Comparison of ENCODE assay signal across 18 cellular contexts in the genomic region with DNA sequence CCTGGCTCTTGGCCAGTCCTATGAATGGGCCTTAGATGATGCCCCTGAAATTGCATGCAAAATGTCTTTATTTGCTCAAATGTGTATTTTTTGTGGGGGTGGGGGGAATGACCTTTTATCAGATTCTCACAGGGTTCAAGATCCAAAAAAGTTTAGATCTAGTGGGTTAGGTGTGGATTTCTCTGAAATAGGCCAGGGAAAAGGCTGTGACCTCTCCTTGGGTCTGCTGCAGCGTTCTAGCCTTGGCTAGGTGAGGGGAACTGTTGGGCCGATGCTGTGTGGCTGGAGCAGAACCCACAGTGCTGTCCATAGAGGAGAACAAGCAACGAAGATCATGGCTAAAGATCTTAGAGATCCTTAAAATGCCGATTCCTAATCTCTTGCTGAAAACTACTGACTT.
DNase-seq lines count a peak whose midpoint lies in the region; ATAC-seq, FAIRE-seq and TF ChIP-seq lines count a peak whose summit lies in the region.
"Had no signal": no experiment of that assay in that cellular context is flagged by ENCODE, and none has a peak within 500 bp of the region (broad histone marks: within the 10 kb centered on the region; RNA-seq: fewer than 3 reads in every experiment).

No MANE protein-coding gene starts in this region.

- H4K8ac ChIP-seq in mesendoderm (ENCODE audit: low read depth, low read length) = no peak overlapping the region

- no peak overlapping the region for H3K23ac ChIP-seq in mesendoderm (ENCODE audit: low read length)

- WGBS in right lobe of liver (ENCODE audit: insufficient coverage, low coverage, low lambda C conversion rate, missing lambda C conversion rate) = no CpG with 5 or more reads among the region's 4 CpGs
- WGBS in mesendoderm (ENCODE audit: extremely low coverage, insufficient coverage, low lambda C conversion rate) = no CpG with 5 or more reads among the region's 4 CpGs

- H3K4me1 ChIP-seq in right lobe of liver (peaks cover 0 to 9% (median 0%) of the 10 kb centered on the region in 4 donors), mesendoderm (ENCODE audit: control insufficient read depth, low read depth, low read length) (no peaks in the 10 kb centered on the region)

- no peak overlapping the region for H3K56ac ChIP-seq in mesendoderm (ENCODE audit: low read length)

- no peak for TF ChIP-seq POLR2A in right lobe of liver (IDR thresholded peaks at IDR 0.05)
- no peak for TF ChIP-seq POLR2A in H54 (IDR thresholded peaks at IDR 0.05; ENCODE audit: low read depth, low read length)

- H2BK15ac ChIP-seq in mesendoderm (replicated peaks; ENCODE audit: low read depth) = no peak overlapping the region

- no peaks in the 10 kb centered on the region for H3K27me3 Mint-ChIP-seq in activated naive CD4-positive, alpha-beta T cell treated with anti-CD3 and anti-CD28 coated beads, Interleukin-2, amount 50 U/mL, for 24 hours
- H3K27me3 Mint-ChIP-seq in WTC11 (ENCODE audit: low read depth) = no peaks in the 10 kb centered on the region
- H3K27me3 Mint-ChIP-seq in stimulated activated memory B cell treated with anti-CD40 and anti-IgM and Interleukin-4, amounts not matched to agents 10 μg/mL and 1 μg/mL and 100 μg/mL, for 72 hours = no peaks in the 10 kb centered on the region

- TF ChIP-seq CTCF in WTC11 (IDR thresholded peaks at IDR 0.05) (no peak), right lobe of liver (IDR thresholded peaks at IDR 0.05) (no peak)

- H3K79me2 ChIP-seq in mesendoderm (ENCODE audit: control insufficient read depth, insufficient read depth, low read length) = no peaks in the 10 kb centered on the region

- no peaks in the 10 kb centered on the region for H3K9me3 Mint-ChIP-seq in activated naive CD4-positive, alpha-beta T cell treated with anti-CD3 and anti-CD28 coated beads, Interleukin-2, amount 50 U/mL, for 24 hours
- no peaks in the 10 kb centered on the region for H3K9me3 Mint-ChIP-seq in WTC11
- H3K9me3 Mint-ChIP-seq in stimulated activated memory B cell treated with anti-CD40 and anti-IgM and Interleukin-4, amounts not matched to agents 10 μg/mL and 1 μg/mL and 100 μg/mL, for 72 hours = no peaks in the 10 kb centered on the region

- no peak overlapping the region for H3K9ac ChIP-seq in mesendoderm (ENCODE audit: low read length)
- H3K9ac ChIP-seq: GM23248 had no signal

- H3K27me3 ChIP-seq in right lobe of liver (no peaks in the 10 kb centered on the region), mesendoderm (ENCODE audit: insufficient read depth, low read length, poor library complexity) (no peaks in the 10 kb centered on the region)

- intact Hi-C loops in right lobe of liver (cut with DNase I) = no loop called here

- no peak overlapping the region for H3K18ac ChIP-seq in mesendoderm (ENCODE audit: low read length)

- H4K5ac ChIP-seq in mesendoderm (ENCODE audit: low read length) = no peak overlapping the region

- H3K27ac Mint-ChIP-seq in activated naive CD4-positive, alpha-beta T cell treated with anti-CD3 and anti-CD28 coated beads, Interleukin-2, amount 50 U/mL, for 24 hours = peak overlapping the region; percentile 57
- H3K27ac Mint-ChIP-seq in WTC11 = peak overlapping the region; percentile 30; the same call in 1 of the 2 replicates
- peak overlapping the region; percentile 51 for H3K27ac Mint-ChIP-seq in stimulated activated memory B cell treated with anti-CD40 and anti-IgM and Interleukin-4, amounts not matched to agents 10 μg/mL and 1 μg/mL and 100 μg/mL, for 72 hours

- no peak overlapping the region for H2BK5ac ChIP-seq in mesendoderm (ENCODE audit: low read length)

- H3K36me3 ChIP-seq in right lobe of liver (peaks cover 0 to 35% (median 13%) of the 10 kb centered on the region in 4 donors), mesendoderm (ENCODE audit: control insufficient read depth, insufficient read depth, low read length) (peaks cover 2% of the 10 kb centered on the region)

- no peak overlapping the region for H2AK5ac ChIP-seq in mesendoderm (ENCODE audit: low read length)

- no peak overlapping the region for H3K4ac ChIP-seq in mesendoderm (ENCODE audit: low read depth, low read length)

- POLR2A ChIA-PET in WTC11 (lab: Charles Lee) = no interaction called here

- peaks cover 13% of the 10 kb centered on the region for H3K4me1 Mint-ChIP-seq in activated naive CD4-positive, alpha-beta T cell treated with anti-CD3 and anti-CD28 coated beads, Interleukin-2, amount 50 U/mL, for 24 hours
- peaks cover 15% of the 10 kb centered on the region for H3K4me1 Mint-ChIP-seq in WTC11
- no peaks in the 10 kb centered on the region for H3K4me1 Mint-ChIP-seq in stimulated activated memory B cell treated with anti-CD40 and anti-IgM and Interleukin-4, amounts not matched to agents 10 μg/mL and 1 μg/mL and 100 μg/mL, for 72 hours

- no peaks in the 10 kb centered on the region for H3K79me1 ChIP-seq in mesendoderm (ENCODE audit: low read length)

- ATAC-seq in WTC11 (no peak), right lobe of liver (peak; percentile 28 to 63 (median 46))
- ATAC-seq in stimulated activated memory B cell treated with anti-CD40 and anti-IgM and Interleukin-4, amounts not matched to agents 10 μg/mL and 1 μg/mL and 100 μg/mL, for 72 hours = no peak
- ATAC-seq: A549 had no signal

- no peak overlapping the region for H2BK120ac ChIP-seq in mesendoderm (ENCODE audit: low read depth, low read length)

- no peak overlapping the region for H3K4me2 ChIP-seq in mesendoderm (ENCODE audit: low read length)
- H3K4me2 ChIP-seq: A549 had no signal

- no peak for DNase-seq in activated naive CD4-positive, alpha-beta T cell treated with anti-CD3 and anti-CD28 coated beads, Interleukin-2, amount 50 U/mL, for 16 hours
- DNase-seq in WTC11 (ENCODE audit: low spot score) (no peak), right lobe of liver (no peak), caudate nucleus (lab: John Stamatoyannopoulos, UW) (no peak), H54 (ENCODE audit: insufficient read length, low spot score) (no peak), mesendoderm (no peak)
- DNase-seq: DMS79, GM23248, NCI-H1436, NCI-H2081, NCI-H524, OCI-M1, RPMI8226 had no signal

- CTCF ChIA-PET in WTC11 (lab: Charles Lee) = no interaction called here

- peaks cover 19% of the 10 kb centered on the region for H3K36me3 Mint-ChIP-seq in activated naive CD4-positive, alpha-beta T cell treated with anti-CD3 and anti-CD28 coated beads, Interleukin-2, amount 50 U/mL, for 24 hours
- peaks cover 43% of the 10 kb centered on the region for H3K36me3 Mint-ChIP-seq in WTC11
- peaks cover 74% of the 10 kb centered on the region for H3K36me3 Mint-ChIP-seq in stimulated activated memory B cell treated with anti-CD40 and anti-IgM and Interleukin-4, amounts not matched to agents 10 μg/mL and 1 μg/mL and 100 μg/mL, for 72 hours

- no peak for FAIRE-seq in H54 (lab: Jason Lieb, UNC)
- FAIRE-seq: A549, GM12891 had no signal

- no peak overlapping the region for H3K4me3 Mint-ChIP-seq in activated naive CD4-positive, alpha-beta T cell treated with anti-CD3 and anti-CD28 coated beads, Interleukin-2, amount 50 U/mL, for 24 hours
- H3K4me3 Mint-ChIP-seq in WTC11 = no peak overlapping the region
- H3K4me3 Mint-ChIP-seq in stimulated activated memory B cell treated with anti-CD40 and anti-IgM and Interleukin-4, amounts not matched to agents 10 μg/mL and 1 μg/mL and 100 μg/mL, for 72 hours = no peak overlapping the region

- H3K4me3 ChIP-seq in right lobe of liver = no peak overlapping the region
- no peak overlapping the region for H3K4me3 ChIP-seq in mesendoderm (ENCODE audit: low read length)
- H3K4me3 ChIP-seq: A549, GM23248 had no signal

- no peaks in the 10 kb centered on the region for H3K9me3 ChIP-seq in right lobe of liver
- H3K9me3 ChIP-seq: A549 had no signal

- H3K27ac ChIP-seq in right lobe of liver (no peak overlapping the region), caudate nucleus (ENCODE audit: low read depth, low read length) (no peak overlapping the region), mesendoderm (ENCODE audit: low read depth, low read length) (no peak overlapping the region)
- H3K27ac ChIP-seq: A549, C4-2B, GM23248 had no signal

TF ChIP-seq in WTC11, 78 proteins besides CTCF, POLR2A, EP300 and RAD21 (continues in another document):
- TF ChIP-seq, protein P1, sequence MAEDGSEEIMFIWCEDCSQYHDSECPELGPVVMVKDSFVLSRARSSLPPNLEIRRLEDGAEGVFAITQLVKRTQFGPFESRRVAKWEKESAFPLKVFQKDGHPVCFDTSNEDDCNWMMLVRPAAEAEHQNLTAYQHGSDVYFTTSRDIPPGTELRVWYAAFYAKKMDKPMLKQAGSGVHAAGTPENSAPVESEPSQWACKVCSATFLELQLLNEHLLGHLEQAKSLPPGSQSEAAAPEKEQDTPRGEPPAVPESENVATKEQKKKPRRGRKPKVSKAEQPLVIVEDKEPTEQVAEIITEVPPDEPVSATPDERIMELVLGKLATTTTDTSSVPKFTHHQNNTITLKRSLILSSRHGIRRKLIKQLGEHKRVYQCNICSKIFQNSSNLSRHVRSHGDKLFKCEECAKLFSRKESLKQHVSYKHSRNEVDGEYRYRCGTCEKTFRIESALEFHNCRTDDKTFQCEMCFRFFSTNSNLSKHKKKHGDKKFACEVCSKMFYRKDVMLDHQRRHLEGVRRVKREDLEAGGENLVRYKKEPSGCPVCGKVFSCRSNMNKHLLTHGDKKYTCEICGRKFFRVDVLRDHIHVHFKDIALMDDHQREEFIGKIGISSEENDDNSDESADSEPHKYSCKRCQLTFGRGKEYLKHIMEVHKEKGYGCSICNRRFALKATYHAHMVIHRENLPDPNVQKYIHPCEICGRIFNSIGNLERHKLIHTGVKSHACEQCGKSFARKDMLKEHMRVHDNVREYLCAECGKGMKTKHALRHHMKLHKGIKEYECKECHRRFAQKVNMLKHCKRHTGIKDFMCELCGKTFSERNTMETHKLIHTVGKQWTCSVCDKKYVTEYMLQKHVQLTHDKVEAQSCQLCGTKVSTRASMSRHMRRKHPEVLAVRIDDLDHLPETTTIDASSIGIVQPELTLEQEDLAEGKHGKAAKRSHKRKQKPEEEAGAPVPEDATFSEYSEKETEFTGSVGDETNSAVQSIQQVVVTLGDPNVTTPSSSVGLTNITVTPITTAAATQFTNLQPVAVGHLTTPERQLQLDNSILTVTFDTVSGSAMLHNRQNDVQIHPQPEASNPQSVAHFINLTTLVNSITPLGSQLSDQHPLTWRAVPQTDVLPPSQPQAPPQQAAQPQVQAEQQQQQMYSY (CRISPR knock-in tag; IDR thresholded peaks at IDR 0.05) = no peak
- TF ChIP-seq GABPB1 (CRISPR knock-in tag; IDR thresholded peaks at IDR 0.05) (no peak), ZNF416 (CRISPR knock-in tag; IDR thresholded peaks at IDR 0.05) (no peak)
- TF ChIP-seq, protein P2, sequence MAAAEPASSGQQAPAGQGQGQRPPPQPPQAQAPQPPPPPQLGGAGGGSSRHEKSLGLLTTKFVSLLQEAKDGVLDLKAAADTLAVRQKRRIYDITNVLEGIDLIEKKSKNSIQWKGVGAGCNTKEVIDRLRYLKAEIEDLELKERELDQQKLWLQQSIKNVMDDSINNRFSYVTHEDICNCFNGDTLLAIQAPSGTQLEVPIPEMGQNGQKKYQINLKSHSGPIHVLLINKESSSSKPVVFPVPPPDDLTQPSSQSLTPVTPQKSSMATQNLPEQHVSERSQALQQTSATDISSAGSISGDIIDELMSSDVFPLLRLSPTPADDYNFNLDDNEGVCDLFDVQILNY (CRISPR knock-in tag; IDR thresholded peaks at IDR 0.05) = no peak

Comparison
In these comparisons a context has a peak if more than half of its experiments do, and no peak if none do; other contexts are left out.
1. ATAC-seq: peak in right lobe of liver (4 of 4); none in WTC11 (single experiment) and stimulated activated memory B cell treated with anti-CD40 and anti-IgM and Interleukin-4, amounts not matched to agents 10 μg/mL and 1 μg/mL and 100 μg/mL, for 72 hours (single experiment).
2. Peak in every context shown above with its lines, with median percentiles within 50 percentile points of each other: H3K27ac Mint-ChIP-seq.